8 cellular contexts compared by ENCODE assay signal in genomic region chr10:102657984-102658724, GRCh38. TPM values are rescaled to one million over a fixed set of nuclear protein-coding genes. Genes with fewer than 3 reads are reported as not detected.
DNase-seq lines count a peak whose midpoint lies in the region; ATAC-seq and FAIRE-seq lines count a peak whose summit lies in the region.

No MANE protein-coding gene starts in this region.

- DNase-seq in T-helper 2 cell treated with Interferon-gamma antibody and Interleukin-4, amounts not matched to agents 5 μg/mL and 100 μg/mL, for 36 hours (ENCODE audit: low spot score): no peak
- no peak for DNase-seq in T-helper 2 cell
- peak; percentile 78 for DNase-seq in iris pigment epithelial cell (ENCODE audit: low read depth)
- no peak for DNase-seq in GM19239 (ENCODE audit: insufficient read length, low spot score)
- no peak for DNase-seq in SW 1271 (lab: John Stamatoyannopoulos, UW)
- no peak for DNase-seq in NCI-H1048 (lab: John Stamatoyannopoulos, UW)

- peaks cover 32% of the 10 kb centered on the region for H3K36me3 Mint-ChIP-seq in T-helper 2 cell treated with Interferon-gamma antibody and Interleukin-4, amounts not matched to agents 5 μg/mL and 100 μg/mL, for 36 hours (ENCODE audit: low read depth)
- peaks cover 54% of the 10 kb centered on the region for H3K36me3 Mint-ChIP-seq in activated T-helper 17 cell treated with anti-CD3 and anti-CD28 coated beads, Interleukin-2, amount 50 U/mL, for 72 hours (ENCODE audit: low read depth)
- H3K36me3 Mint-ChIP-seq in stimulated activated memory B cell treated with anti-CD40 and anti-IgM and Interleukin-4, amounts not matched to agents 10 μg/mL and 1 μg/mL and 100 μg/mL, for 72 hours: peaks cover 52% of the 10 kb centered on the region

- no peaks in the 10 kb centered on the region for H3K9me3 Mint-ChIP-seq in T-helper 2 cell treated with Interferon-gamma antibody and Interleukin-4, amounts not matched to agents 5 μg/mL and 100 μg/mL, for 36 hours
- H3K9me3 Mint-ChIP-seq in activated T-helper 17 cell treated with anti-CD3 and anti-CD28 coated beads, Interleukin-2, amount 50 U/mL, for 72 hours: no peaks in the 10 kb centered on the region
- H3K9me3 Mint-ChIP-seq in stimulated activated memory B cell treated with anti-CD40 and anti-IgM and Interleukin-4, amounts not matched to agents 10 μg/mL and 1 μg/mL and 100 μg/mL, for 72 hours: no peaks in the 10 kb centered on the region

- peak overlapping the region; percentile 22 for H3K4me3 Mint-ChIP-seq in T-helper 2 cell treated with Interferon-gamma antibody and Interleukin-4, amounts not matched to agents 5 μg/mL and 100 μg/mL, for 36 hours
- H3K4me3 Mint-ChIP-seq in activated T-helper 17 cell treated with anti-CD3 and anti-CD28 coated beads, Interleukin-2, amount 50 U/mL, for 72 hours: peak overlapping the region; percentile 25
- H3K4me3 Mint-ChIP-seq in stimulated activated memory B cell treated with anti-CD40 and anti-IgM and Interleukin-4, amounts not matched to agents 10 μg/mL and 1 μg/mL and 100 μg/mL, for 72 hours: no peak overlapping the region

- peak overlapping the region; percentile 65 for H3K27ac Mint-ChIP-seq in T-helper 2 cell treated with Interferon-gamma antibody and Interleukin-4, amounts not matched to agents 5 μg/mL and 100 μg/mL, for 36 hours
- peak overlapping the region; percentile 75 for H3K27ac Mint-ChIP-seq in activated T-helper 17 cell treated with anti-CD3 and anti-CD28 coated beads, Interleukin-2, amount 50 U/mL, for 72 hours
- peak overlapping the region; percentile 31 for H3K27ac Mint-ChIP-seq in stimulated activated memory B cell treated with anti-CD40 and anti-IgM and Interleukin-4, amounts not matched to agents 10 μg/mL and 1 μg/mL and 100 μg/mL, for 72 hours

- peaks cover 35% of the 10 kb centered on the region for H3K4me1 Mint-ChIP-seq in T-helper 2 cell treated with Interferon-gamma antibody and Interleukin-4, amounts not matched to agents 5 μg/mL and 100 μg/mL, for 36 hours (ENCODE audit: low read depth)
- H3K4me1 Mint-ChIP-seq in activated T-helper 17 cell treated with anti-CD3 and anti-CD28 coated beads, Interleukin-2, amount 50 U/mL, for 72 hours: peaks cover 24% of the 10 kb centered on the region
- peaks cover 41% of the 10 kb centered on the region for H3K4me1 Mint-ChIP-seq in stimulated activated memory B cell treated with anti-CD40 and anti-IgM and Interleukin-4, amounts not matched to agents 10 μg/mL and 1 μg/mL and 100 μg/mL, for 72 hours

- no peak for FAIRE-seq in GM19239 (lab: Jason Lieb, UNC)

- no peaks in the 10 kb centered on the region for H3K27me3 Mint-ChIP-seq in T-helper 2 cell treated with Interferon-gamma antibody and Interleukin-4, amounts not matched to agents 5 μg/mL and 100 μg/mL, for 36 hours (ENCODE audit: low read depth)
- no peaks in the 10 kb centered on the region for H3K27me3 Mint-ChIP-seq in activated T-helper 17 cell treated with anti-CD3 and anti-CD28 coated beads, Interleukin-2, amount 50 U/mL, for 72 hours
- H3K27me3 Mint-ChIP-seq in stimulated activated memory B cell treated with anti-CD40 and anti-IgM and Interleukin-4, amounts not matched to agents 10 μg/mL and 1 μg/mL and 100 μg/mL, for 72 hours: no peaks in the 10 kb centered on the region

- ATAC-seq in activated T-helper 17 cell treated with anti-CD3 and anti-CD28 coated beads, Interleukin-2, amount 50 U/mL, for 72 hours (replicated peaks): no peak
- ATAC-seq in stimulated activated memory B cell treated with anti-CD40 and anti-IgM and Interleukin-4, amounts not matched to agents 10 μg/mL and 1 μg/mL and 100 μg/mL, for 72 hours: no peak

RNA-seq across cellular contexts. Expression of gene TRIM8, which starts 13.9 kb away (rescaled TPM):
- 10 to 100 TPM; 60.0 to 73.9 TPM for total RNA-seq in activated T-helper 17 cell treated with anti-CD3 and anti-CD28 coated beads, Interleukin-2, amount 50 U/mL, for 72 hours

RNA-seq across cellular contexts. Expression of gene ARL3, which starts 56.0 kb away (rescaled TPM):
- 10 to 100 TPM; 14.3 to 14.7 TPM for total RNA-seq in activated T-helper 17 cell treated with anti-CD3 and anti-CD28 coated beads, Interleukin-2, amount 50 U/mL, for 72 hours

RNA-seq across cellular contexts. Expression of gene SFXN2, which starts 56.3 kb away (rescaled TPM):
- 10 to 100 TPM; 18.0 to 28.0 TPM for total RNA-seq in activated T-helper 17 cell treated with anti-CD3 and anti-CD28 coated beads, Interleukin-2, amount 50 U/mL, for 72 hours
